Comparison of ENCODE assay signal across 10 cellular contexts in the genomic region with DNA sequence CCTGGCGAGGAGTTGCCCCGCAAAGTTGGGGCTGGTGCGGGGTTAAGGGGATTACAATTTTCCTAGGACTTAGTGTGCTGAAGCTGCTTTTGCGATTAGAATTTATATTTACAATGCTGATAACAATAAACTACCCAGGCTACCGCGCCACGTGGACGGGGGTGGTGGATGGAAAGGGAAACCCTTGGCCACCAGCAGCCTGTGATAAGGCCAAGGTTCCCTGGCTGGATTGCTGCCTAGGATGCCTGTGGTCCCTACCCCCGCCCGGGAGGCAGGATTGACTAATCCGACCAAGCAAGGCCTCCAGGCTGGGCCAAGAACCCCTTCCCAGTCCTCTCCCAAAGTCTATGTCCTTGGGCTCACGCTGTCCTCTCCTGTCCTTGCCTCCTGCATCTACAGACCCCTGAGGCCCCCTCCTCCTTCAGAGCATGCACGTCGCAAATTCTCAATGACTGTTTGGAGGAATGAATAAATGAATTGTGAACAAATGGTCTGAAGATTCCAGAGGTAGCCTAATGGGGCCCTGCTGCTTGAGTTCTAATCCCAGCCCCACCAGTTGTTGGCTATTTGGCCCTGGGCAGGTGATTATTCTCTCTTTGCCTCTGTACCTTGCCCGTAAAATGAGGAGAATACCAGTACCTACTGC. TPM values are rescaled to one million over a fixed set of nuclear protein-coding genes. Genes with fewer than 3 reads are reported as not detected.
DNase-seq lines count a peak whose midpoint lies in the region; ATAC-seq and TF ChIP-seq lines count a peak whose summit lies in the region.
"Had no signal": no experiment of that assay in that cellular context is flagged by ENCODE, and none has a peak within 500 bp of the region (broad histone marks: within the 10 kb centered on the region; RNA-seq: fewer than 3 reads in every experiment).

No MANE protein-coding gene starts in this region.

- TF ChIP-seq RAD21 in neural cell (conservative IDR thresholded peaks at IDR 0.05): no peak

- H3K9me3 Mint-ChIP-seq in stimulated activated naive CD8-positive, alpha-beta T cell treated with anti-CD3 and anti-CD28 coated beads, Interleukin-15, amount 100 ng/mL, for 72 hours: peaks cover 11 to 18% of the 10 kb centered on the region in 2 donors

- H3K4me3 ChIP-seq in A673 (ENCODE audit: low read depth, low read length, poor library complexity, severe bottlenecking): peak overlapping the region; percentile 30
- peak overlapping the region; percentile 57 for H3K4me3 ChIP-seq in PC-9
- H3K4me3 ChIP-seq in neural cell (ENCODE audit: low read length): peak overlapping the region; percentile 50
- H3K4me3 ChIP-seq: BLaER1 treated with 17β-estradiol and CSF1 and Interleukin-3, amounts not matched to agents 10 nM and 100 nM had no signal

- no peak overlapping the region for H3K4me3 Mint-ChIP-seq in stimulated activated naive CD8-positive, alpha-beta T cell treated with anti-CD3 and anti-CD28 coated beads, Interleukin-15, amount 100 ng/mL, for 72 hours

- H3K9me2 ChIP-seq in PC-9 (ENCODE audit: insufficient read depth) (no peaks in the 10 kb centered on the region), neural cell (ENCODE audit: insufficient read depth, low read length) (no peaks in the 10 kb centered on the region)

- TF ChIP-seq CTCF in A673 (conservative IDR thresholded peaks at IDR 0.05; ENCODE audit: low read depth, low read length) (no peak), PC-9 (conservative IDR thresholded peaks at IDR 0.05) (no peak), neural cell (IDR thresholded peaks at IDR 0.05; ENCODE audit: poor library complexity, severe bottlenecking) (no peak)

- H3K27me3 ChIP-seq in A673 (replicated peaks; ENCODE audit: insufficient read depth, low read depth, low read length, poor library complexity) (no peaks in the 10 kb centered on the region), PC-9 (ENCODE audit: insufficient read depth, low read depth) (no peaks in the 10 kb centered on the region), neural cell (ENCODE audit: insufficient read depth, low read depth, low read length) (no peaks in the 10 kb centered on the region)
- H3K27me3 ChIP-seq: BLaER1 treated with 17β-estradiol and CSF1 and Interleukin-3, amounts not matched to agents 10 nM and 100 nM had no signal

- no peak overlapping the region for H3K9ac ChIP-seq in neural cell (ENCODE audit: low read length)
- H3K9ac ChIP-seq: BLaER1 treated with 17β-estradiol and CSF1 and Interleukin-3, amounts not matched to agents 10 nM and 100 nM had no signal

- ATAC-seq in stimulated activated naive CD8-positive, alpha-beta T cell treated with anti-CD3 and anti-CD28 coated beads, Interleukin-15, amount 100 ng/mL, for 72 hours: no peak
- ATAC-seq in HG02885 (IDR thresholded peaks at IDR 0.05; ENCODE audit: poor library complexity, unreplicated experiment): no peak

- H3K79me2 ChIP-seq in PC-9 (ENCODE audit: low read depth): peaks cover 12% of the 10 kb centered on the region; the same call in 1 of the 2 replicates
- no peaks in the 10 kb centered on the region for H3K79me2 ChIP-seq in neural cell (replicated peaks; ENCODE audit: insufficient read depth, low read length)

- intact Hi-C loops in A673 (cut with micrococcal nuclease; ENCODE audit: unreplicated experiment) (no loop called here), PC-9 (cut with micrococcal nuclease; ENCODE audit: unreplicated experiment) (loop anchor here (1.0 kb wide), 1 partner anchor 17 kb away; no protein-coding TSS in a partner anchor)

- peaks cover 4% of the 10 kb centered on the region for H3K4me1 Mint-ChIP-seq in stimulated activated naive CD8-positive, alpha-beta T cell treated with anti-CD3 and anti-CD28 coated beads, Interleukin-15, amount 100 ng/mL, for 72 hours

- H3K9me3 ChIP-seq in A673 (ENCODE audit: low read depth, low read length, poor library complexity, severe bottlenecking) (peaks cover 6% of the 10 kb centered on the region), PC-9 (ENCODE audit: insufficient read depth, low read depth) (peaks cover 14% of the 10 kb centered on the region; the same call in 1 of the 2 replicates), neural cell (ENCODE audit: low read length) (no peaks in the 10 kb centered on the region)

- no TSS peak for BruUV-seq in A673 (replicated peaks; lab: Mats Ljungman, UMichigan)
- TSS peak; percentile 33 for BruUV-seq in PC-9 (replicated peaks; lab: Mats Ljungman, UMichigan)

- H3K27me3 Mint-ChIP-seq in stimulated activated naive CD8-positive, alpha-beta T cell treated with anti-CD3 and anti-CD28 coated beads, Interleukin-15, amount 100 ng/mL, for 72 hours: peaks cover 28% of the 10 kb centered on the region

- no peak overlapping the region for H3K27ac Mint-ChIP-seq in stimulated activated naive CD8-positive, alpha-beta T cell treated with anti-CD3 and anti-CD28 coated beads, Interleukin-15, amount 100 ng/mL, for 72 hours

- no peaks in the 10 kb centered on the region for H3K36me3 ChIP-seq in A673 (ENCODE audit: insufficient read depth, low read length, poor library complexity, severe bottlenecking)
- no peaks in the 10 kb centered on the region for H3K36me3 ChIP-seq in PC-9 (ENCODE audit: low read depth)
- no peaks in the 10 kb centered on the region for H3K36me3 ChIP-seq in neural cell (ENCODE audit: insufficient read depth, low read length)

- peak overlapping the region; percentile 67 for H3K4me2 ChIP-seq in PC-9
- H3K4me2 ChIP-seq in neural cell (ENCODE audit: low read length): no peak overlapping the region
- H3K4me2 ChIP-seq: BLaER1 treated with 17β-estradiol and CSF1 and Interleukin-3, amounts not matched to agents 10 nM and 100 nM had no signal

- TF ChIP-seq EP300 in neural cell (conservative IDR thresholded peaks at IDR 0.05; ENCODE audit: poor library complexity, severe bottlenecking): no peak

- H3K27ac ChIP-seq in A673 (ENCODE audit: low read depth, low read length, poor library complexity, severe bottlenecking): no peak overlapping the region
- H3K27ac ChIP-seq in PC-9: peak overlapping the region; percentile 97
- no peak overlapping the region for H3K27ac ChIP-seq in neural cell (ENCODE audit: low read length)
- H3K27ac ChIP-seq: BLaER1 treated with 17β-estradiol and CSF1 and Interleukin-3, amounts not matched to agents 10 nM and 100 nM had no signal

- POLR2A ChIA-PET in A673 (lab: Charles Lee; ENCODE audit: low non-redundant PET) (no interaction called here), PC-9 (lab: Charles Lee; ENCODE audit: unreplicated experiment) (interaction anchor here (0.7 kb wide), 2 partner anchors 18 to 80 kb away, joined by 3 to 4 read pairs; no protein-coding TSS in a partner anchor)

- DNase-seq in A673 (ENCODE audit: low spot score) (no peak), PC-9 (peak; percentile 79 to 83), fibroblast of peridontal ligament (ENCODE audit: extremely low read depth) (peak; percentile 70), dedifferentiated amniotic fluid mesenchymal stem cell (ENCODE audit: extremely low spot score) (no peak), superior temporal gyrus (ENCODE audit: extremely low spot score) (no peak)
- DNase-seq in stimulated activated naive CD8-positive, alpha-beta T cell treated with anti-CD3 and anti-CD28 coated beads, Interleukin-15, amount 100 ng/mL, for 72 hours: no peak
- DNase-seq: NCI-H524 treated with DMSO at 0.1 percent for 48 hours had no signal

- CTCF ChIA-PET in A673 (lab: Charles Lee): no interaction called here
- CTCF ChIA-PET in PC-9 (lab: Charles Lee): no interaction called here

- no peaks in the 10 kb centered on the region for H4K20me1 ChIP-seq in PC-9 (ENCODE audit: insufficient read depth)
- no peaks in the 10 kb centered on the region for H4K20me1 ChIP-seq in neural cell (ENCODE audit: insufficient read depth)
- H4K20me1 ChIP-seq: BLaER1 treated with 17β-estradiol and CSF1 and Interleukin-3, amounts not matched to agents 10 nM and 100 nM had no signal

- no peaks in the 10 kb centered on the region for H3K4me1 ChIP-seq in A673 (ENCODE audit: insufficient read depth, low read length, poor library complexity, severe bottlenecking)
- H3K4me1 ChIP-seq in PC-9 (replicated peaks; ENCODE audit: insufficient read depth): peaks cover 74% of the 10 kb centered on the region
- H3K4me1 ChIP-seq: BLaER1 treated with 17β-estradiol and CSF1 and Interleukin-3, amounts not matched to agents 10 nM and 100 nM had no signal

- peaks cover 46% of the 10 kb centered on the region for H3F3A ChIP-seq in PC-9 (ENCODE audit: insufficient read depth, low read depth)
- H3F3A ChIP-seq in neural cell (ENCODE audit: insufficient read depth, low read length, poor library complexity, severe bottlenecking): no peaks in the 10 kb centered on the region

- H2AFZ ChIP-seq in PC-9: peak overlapping the region; percentile 88
- H2AFZ ChIP-seq in neural cell (ENCODE audit: low read depth, low read length): no peak overlapping the region

TF ChIP-seq in neural cell, 6 proteins besides CTCF, POLR2A, EP300 and RAD21 (continues in another document):
- TF ChIP-seq SMC3 (conservative IDR thresholded peaks at IDR 0.05; ENCODE audit: poor library complexity) (no peak), POLR2AphosphoS5 (IDR thresholded peaks at IDR 0.05) (no peak), MXI1 (conservative IDR thresholded peaks at IDR 0.05; ENCODE audit: poor library complexity, severe bottlenecking) (no peak), TAF1 (IDR thresholded peaks at IDR 0.05; ENCODE audit: low read depth) (no peak)

RNA-seq across cellular contexts. Expression of a gene that starts 7.6 kb away (rescaled TPM):
- total RNA-seq in A673 (2021) (37.5 and 39.3 TPM in 2 replicates), PC-9 (2021) (84.2 and 90.5 TPM in 2 replicates)
- polyA plus RNA-seq in neural cell: 89.3 and 90.0 TPM in 2 replicates
- 37.0 and 37.2 TPM in 2 replicates for polyA minus RNA-seq in neural cell

Comparison
In these comparisons a context has a peak if more than half of its experiments do, and no peak if none do; other contexts are left out.
1. DNase-seq: peak in PC-9 (2 of 2) and fibroblast of peridontal ligament (single experiment); none in A673 (single experiment), stimulated activated naive CD8-positive, alpha-beta T cell treated with anti-CD3 and anti-CD28 coated beads, Interleukin-15, amount 100 ng/mL, for 72 hours (0 of 2), dedifferentiated amniotic fluid mesenchymal stem cell (single experiment) and superior temporal gyrus (single experiment).
2. Peak in every context shown above with its lines, with median percentiles within 50 percentile points of each other: H3K4me3 ChIP-seq.